Comparison of ENCODE assay signal across 18 cellular contexts in genomic region chr10:114346176-114347031, GRCh38. TPM values are rescaled to one million over a fixed set of nuclear protein-coding genes. Genes with fewer than 3 reads are reported as not detected.
A peak's percentile ranks its signal among the peaks of the same experiment; 100 is the strongest.
DNase-seq lines count a peak whose midpoint lies in the region; FAIRE-seq and TF ChIP-seq lines count a peak whose summit lies in the region.
"Had no signal": no experiment of that assay in that cellular context is flagged by ENCODE, and none has a peak within 500 bp of the region (broad histone marks: within the 10 kb centered on the region; RNA-seq: fewer than 3 reads in every experiment).

No MANE protein-coding gene starts in this region.

- H3K4me2 ChIP-seq in astrocyte (ENCODE audit: low read length) (no peak overlapping the region), mesenchymal stem cell (ENCODE audit: low read length, poor library complexity, severe bottlenecking) (no peak overlapping the region)
- H3K4me2 ChIP-seq: SK-N-SH had no signal

- H3K4me3 ChIP-seq in astrocyte (ENCODE audit: insufficient read depth, low read depth, low read length) (no peak overlapping the region), mesenchymal stem cell (ENCODE audit: insufficient read depth in 1 of 2, low read depth in 1 of 2, low read length in 2 of 2) (no peak overlapping the region), spleen (no peak overlapping the region)
- H3K4me3 ChIP-seq: dorsolateral prefrontal cortex had no signal

- WGBS in mesenchymal stem cell = 61% methylated on average over 18 of the region's 19 CpGs
- 51 to 61% (median 58%) methylated on average over 19 of the region's 19 CpGs for WGBS in spleen, 5 donors

- H4K8ac ChIP-seq in mesenchymal stem cell (ENCODE audit: low read length) = peak overlapping the region; percentile 83

- TF ChIP-seq CTCF in astrocyte (IDR thresholded peaks at IDR 0.05; ENCODE audit: insufficient read depth, low read depth, low read length) (no peak), spleen (IDR thresholded peaks at IDR 0.05 in 8 of 11, conservative IDR thresholded peaks at IDR 0.05 in 3 of 11) (no peak)

- H3K79me1 ChIP-seq in mesenchymal stem cell (replicated peaks; ENCODE audit: low read length, poor library complexity, severe bottlenecking) = no peaks in the 10 kb centered on the region

- H2BK15ac ChIP-seq in mesenchymal stem cell (ENCODE audit: low read depth, poor library complexity, severe bottlenecking) = peak overlapping the region; percentile 37

- intact Hi-C loops in spleen (cut with DNase I; ENCODE audit: low total_unique reads) = no loop called here

- peaks cover 8% of the 10 kb centered on the region for H3K27me3 ChIP-seq in astrocyte (ENCODE audit: insufficient read depth, low read length)
- peaks cover 0 to 27% of the 10 kb centered on the region in 2 experiments for H3K27me3 ChIP-seq in mesenchymal stem cell (ENCODE audit: control insufficient read depth in 1 of 2, insufficient read depth in 1 of 2, low read length in 2 of 2)
- no peaks in the 10 kb centered on the region for H3K27me3 ChIP-seq in spleen (replicated peaks in 1 of 7)

- peaks cover 5% of the 10 kb centered on the region for H3K36me3 Mint-ChIP-seq in astrocyte (ENCODE audit: low read depth, unreplicated experiment)
- H3K36me3 Mint-ChIP-seq in immature natural killer cell = no peaks in the 10 kb centered on the region
- H3K36me3 Mint-ChIP-seq: CD4-positive, CD25-positive, alpha-beta regulatory T cell; mesothelial cell of epicardium had no signal

- peak overlapping the region; percentile 96 for H4K91ac ChIP-seq in mesenchymal stem cell (ENCODE audit: low read length)

- H3K4ac ChIP-seq in mesenchymal stem cell (ENCODE audit: low read depth in 1 of 2, low read length in 2 of 2) = peak overlapping the region; percentile 45 to 76

- peak overlapping the region; percentile 42 for H2BK120ac ChIP-seq in mesenchymal stem cell (ENCODE audit: low read depth, low read length)

- H3K4me1 Mint-ChIP-seq in astrocyte (ENCODE audit: low read depth, unreplicated experiment) (peaks cover 56% of the 10 kb centered on the region), immature natural killer cell (no peaks in the 10 kb centered on the region)
- H3K4me1 Mint-ChIP-seq: activated CD4-positive, alpha-beta memory T cell treated with anti-CD3 and anti-CD28 coated beads, Interleukin-2, amount 10 ng/mL, durations not matched to agents 7 days and 5 days; CD4-positive, CD25-positive, alpha-beta regulatory T cell had no signal

- DNase-seq in NCI-H345 (lab: John Stamatoyannopoulos, UW) = peak; percentile 41
- no peak for DNase-seq in NCI-H345 treated with DMSO at 0.1 percent for 48 hours (lab: John Stamatoyannopoulos, UW; ENCODE audit: unreplicated experiment)
- no peak for DNase-seq in astrocyte (ENCODE audit: low read depth)
- peak; percentile 56 for DNase-seq in mesenchymal stem cell
- DNase-seq in spleen = peak; percentile 70
- DNase-seq in NCI-H82 treated with DMSO at 0.1 percent for 48 hours (lab: John Stamatoyannopoulos, UW; ENCODE audit: unreplicated experiment) = no peak
- no peak for DNase-seq in HEK293T (ENCODE audit: extremely low spot score)
- no peak for DNase-seq in immature natural killer cell
- DNase-seq: 8988T; activated CD4-positive, alpha-beta memory T cell treated with anti-CD3 and anti-CD28 coated beads, Interleukin-2, amount 10 ng/mL, durations not matched to agents 7 days and 5 days; activated effector memory CD4-positive, alpha-beta T cell treated with anti-CD3 and anti-CD28 coated beads, Interleukin-2, amount 50 U/mL, for 16 hours; CD4-positive, CD25-positive, alpha-beta regulatory T cell; dorsolateral prefrontal cortex; HFFc6; NCI-H2107; SK-N-SH; stimulated activated CD4-positive, alpha-beta T cell treated with anti-CD3 and anti-CD28 coated beads, Interleukin-15, amount 100 ng/mL, for 24 hours had no signal

- H3K9ac ChIP-seq in astrocyte (ENCODE audit: low read length) = no peak overlapping the region
- H3K9ac ChIP-seq in mesenchymal stem cell (ENCODE audit: low read length) = no peak overlapping the region
- H3K9ac ChIP-seq: SK-N-SH had no signal

- H3K79me2 ChIP-seq in astrocyte (ENCODE audit: insufficient read depth, low read length) = no peaks in the 10 kb centered on the region

- H3K9me3 Mint-ChIP-seq in astrocyte (ENCODE audit: unreplicated experiment) (peaks cover 2% of the 10 kb centered on the region), immature natural killer cell (no peaks in the 10 kb centered on the region)
- H3K9me3 Mint-ChIP-seq: activated CD4-positive, alpha-beta memory T cell treated with anti-CD3 and anti-CD28 coated beads, Interleukin-2, amount 10 ng/mL, durations not matched to agents 7 days and 5 days; CD4-positive, CD25-positive, alpha-beta regulatory T cell; HFFc6; mesothelial cell of epicardium had no signal

- H3K27me3 Mint-ChIP-seq in astrocyte (ENCODE audit: low read depth, unreplicated experiment) (no peaks in the 10 kb centered on the region), immature natural killer cell (ENCODE audit: low read depth in 3 of 3) (peaks cover 0 to 4% (median 1%) of the 10 kb centered on the region in 3 donors)

- no peak overlapping the region for H3K23ac ChIP-seq in mesenchymal stem cell (ENCODE audit: low read length in 2 of 2)

- H3K36me3 ChIP-seq in astrocyte (ENCODE audit: insufficient read depth, low read length) = no peaks in the 10 kb centered on the region
- H3K36me3 ChIP-seq in mesenchymal stem cell (ENCODE audit: control insufficient read depth in 1 of 2, insufficient read depth in 2 of 2, low read depth in 1 of 2, low read length in 2 of 2) = no peaks in the 10 kb centered on the region
- no peaks in the 10 kb centered on the region for H3K36me3 ChIP-seq in spleen

- POLR2A ChIA-PET in HEK293T (lab: Yijun Ruan, JAX) = no interaction called here

- TF ChIP-seq POLR2A in spleen (IDR thresholded peaks at IDR 0.05) = no peak

- H3K4me1 ChIP-seq in astrocyte (ENCODE audit: insufficient read depth, low read length) = peaks cover 18% of the 10 kb centered on the region
- peaks cover 20% of the 10 kb centered on the region for H3K4me1 ChIP-seq in mesenchymal stem cell (ENCODE audit: control insufficient read depth, insufficient read depth, low read depth, low read length)
- H3K4me1 ChIP-seq in spleen = peaks cover 11 to 91% (median 63%) of the 10 kb centered on the region in 6 donors

- no peak overlapping the region for H2BK5ac ChIP-seq in mesenchymal stem cell (ENCODE audit: low read depth, low read length, poor library complexity, severe bottlenecking)

- CTCF ChIA-PET in HEK293T (lab: Yijun Ruan, JAX) = no interaction called here

- peak overlapping the region; percentile 84 to 85 for H2BK12ac ChIP-seq in mesenchymal stem cell (ENCODE audit: low read length in 2 of 2)

- H2AFZ ChIP-seq in astrocyte (ENCODE audit: low read depth, low read length) (no peak overlapping the region), mesenchymal stem cell (ENCODE audit: low read depth, low read length) (no peak overlapping the region)

- H3K27ac ChIP-seq in astrocyte (ENCODE audit: low read depth, low read length) (no peak overlapping the region), mesenchymal stem cell (ENCODE audit: low read length, poor library complexity, severe bottlenecking) (peak overlapping the region; percentile 50), spleen (peak overlapping the region; percentile 59 to 91 (median 82))

- H4K20me1 ChIP-seq in astrocyte (ENCODE audit: insufficient read depth, low read length) = no peaks in the 10 kb centered on the region

- FAIRE-seq in astrocyte (lab: Jason Lieb, UNC) = no peak

- no peak overlapping the region for H3K14ac ChIP-seq in mesenchymal stem cell (ENCODE audit: low read length in 2 of 2)

- peak overlapping the region; percentile 66 for H3K4me3 Mint-ChIP-seq in astrocyte (ENCODE audit: unreplicated experiment)
- H3K4me3 Mint-ChIP-seq in immature natural killer cell = no peak overlapping the region
- H3K4me3 Mint-ChIP-seq: activated CD4-positive, alpha-beta memory T cell treated with anti-CD3 and anti-CD28 coated beads, Interleukin-2, amount 10 ng/mL, durations not matched to agents 7 days and 5 days; CD4-positive, CD25-positive, alpha-beta regulatory T cell; HFFc6; mesothelial cell of epicardium had no signal

- peak overlapping the region; percentile 25 for H2AK5ac ChIP-seq in mesenchymal stem cell (ENCODE audit: low read length, severe bottlenecking)

- H3K9me3 ChIP-seq in astrocyte (ENCODE audit: insufficient read depth, low read depth, low read length) (no peaks in the 10 kb centered on the region), mesenchymal stem cell (ENCODE audit: control insufficient read depth, low read length) (no peaks in the 10 kb centered on the region), spleen (no peaks in the 10 kb centered on the region)
- H3K9me3 ChIP-seq: SK-N-SH had no signal

- peak overlapping the region; percentile 73 to 81 for H3K18ac ChIP-seq in mesenchymal stem cell (ENCODE audit: low read depth in 1 of 2, low read length in 2 of 2)

- peak overlapping the region; percentile 56 for H3K27ac Mint-ChIP-seq in astrocyte (ENCODE audit: unreplicated experiment)
- H3K27ac Mint-ChIP-seq in immature natural killer cell = no peak overlapping the region
- H3K27ac Mint-ChIP-seq: activated CD4-positive, alpha-beta memory T cell treated with anti-CD3 and anti-CD28 coated beads, Interleukin-2, amount 10 ng/mL, durations not matched to agents 7 days and 5 days; CD4-positive, CD25-positive, alpha-beta regulatory T cell; HFFc6; mesothelial cell of epicardium had no signal

TF ChIP-seq in HEK293T, 16 proteins besides CTCF, POLR2A, EP300 and RAD21:
- no peak for TF ChIP-seq TARDBP (IDR thresholded peaks at IDR 0.05)
- no peak for TF ChIP-seq PKNOX1 (IDR thresholded peaks at IDR 0.05)
- no peak for TF ChIP-seq FOXA1 (IDR thresholded peaks at IDR 0.05)
- no peak for TF ChIP-seq HDGF (IDR thresholded peaks at IDR 0.05; ENCODE audit: borderline replicate concordance)
- no peak for TF ChIP-seq CTBP1 (IDR thresholded peaks at IDR 0.05; ENCODE audit: borderline replicate concordance)
- TF ChIP-seq NFRKB (IDR thresholded peaks at IDR 0.05) = no peak
TF ChIP-seq in HEK293T: peak in this region for 0.

RNA-seq across cellular contexts. Expression of gene AFAP1L2, which starts 57.9 kb away (rescaled TPM):
- 26.6 and 28.1 TPM in 2 replicates for total RNA-seq in astrocyte
- polyA plus RNA-seq in mesenchymal stem cell (2013, experiment 1 of 2) = 60.2 TPM
- 57.6 TPM for polyA plus RNA-seq in mesenchymal stem cell (2013, experiment 2 of 2)
- 100 to 1,000 TPM; 119 to 273 (median 191) TPM for total RNA-seq in spleen
- polyA plus RNA-seq in spleen = 10 to 100 TPM; 18.3 to 71.5 (median 19.3) TPM
- polyA plus RNA-seq in immature natural killer cell = 1 to 10 TPM in 2 of 3 donors, under 1 TPM in 1; 0.61 to 2.0 (median 1.2) TPM

Comparison
In these comparisons a context has a peak if more than half of its experiments do, and no peak if none do; other contexts are left out.
1. DNase-seq: peak in NCI-H345 (single experiment), mesenchymal stem cell (single experiment) and spleen (single experiment); none in NCI-H345 treated with DMSO at 0.1 percent for 48 hours (single experiment), astrocyte (single experiment), NCI-H82 treated with DMSO at 0.1 percent for 48 hours (single experiment), HEK293T (single experiment) and immature natural killer cell (0 of 3).